8 cellular contexts compared by ENCODE assay signal in the genomic region with DNA sequence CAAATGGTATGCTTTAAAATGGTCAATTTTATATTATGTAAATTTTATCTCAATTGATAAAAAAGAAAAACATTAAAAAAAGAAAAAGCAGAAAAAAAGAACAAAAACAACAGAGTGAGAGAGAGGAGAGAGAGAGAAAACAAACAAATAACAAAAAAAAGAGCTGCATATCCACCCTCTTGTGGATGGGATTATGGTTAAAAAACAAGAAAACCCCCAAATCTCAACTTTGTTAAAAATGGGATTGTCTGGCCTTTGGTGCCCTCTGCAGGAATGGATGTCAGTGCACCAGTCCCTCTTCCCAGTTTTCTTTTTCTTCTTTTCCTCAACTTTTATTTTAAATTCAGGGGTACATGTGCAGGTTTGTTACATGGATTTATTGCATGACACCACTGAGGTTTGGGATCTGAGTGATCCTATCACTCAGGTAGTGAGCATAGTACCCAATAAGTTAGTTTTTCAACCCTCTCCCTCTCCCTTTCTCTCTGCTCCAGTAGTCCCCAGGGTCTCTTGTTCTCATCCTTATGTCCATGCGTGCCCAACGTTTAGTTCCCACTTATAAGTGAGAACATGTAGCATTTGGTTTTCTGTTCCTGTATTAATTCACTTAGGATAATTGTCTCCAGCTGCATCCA. TPM values are rescaled to one million over a fixed set of nuclear protein-coding genes. Genes with fewer than 3 reads are reported as not detected.
A peak's percentile ranks its signal among the peaks of the same experiment; 100 is the strongest.
DNase-seq lines count a peak whose midpoint lies in the region; ATAC-seq and TF ChIP-seq lines count a peak whose summit lies in the region.

No MANE protein-coding gene starts in this region.

- ATAC-seq in left colon (no peak), GM21390 (IDR thresholded peaks at IDR 0.05; ENCODE audit: unreplicated experiment) (no peak)

- H3K4me1 ChIP-seq in adrenal gland (replicated peaks in 1 of 2): no peaks in the 10 kb centered on the region

- intact Hi-C loops in adrenal gland (cut with DNase I): loop anchor here in 1 of 2 donors (5.0 kb wide), 2 partner anchors 383 to 518 kb away; no protein-coding TSS in a partner anchor
- intact Hi-C loops in left colon (cut with DNase I, micrococcal nuclease): no loop called here

- H3K27ac ChIP-seq in adrenal gland: no peak overlapping the region

- POLR2A ChIA-PET in AG04449 (lab: Yijun Ruan, JAX): no interaction called here

- H3K36me3 ChIP-seq in adrenal gland (replicated peaks in 1 of 2): no peaks in the 10 kb centered on the region

- no peak for TF ChIP-seq POLR2A in adrenal gland (IDR thresholded peaks at IDR 0.05)

- peaks cover 4% of the 10 kb centered on the region for H3K27me3 ChIP-seq in adrenal gland

- peak; percentile 57 for TF ChIP-seq CTCF in AG04449 (IDR thresholded peaks at IDR 0.05; ENCODE audit: insufficient read depth, low read length, missing control alignments)
- TF ChIP-seq CTCF in adrenal gland (IDR thresholded peaks at IDR 0.05): peak; percentile 44 to 94 (median 77)

- H3K9me3 ChIP-seq in adrenal gland (replicated peaks in 1 of 3): no peaks in the 10 kb centered on the region

- H3K4me3 ChIP-seq in AG04449 (ENCODE audit: low read depth, low read length) (no peak overlapping the region), adrenal gland (no peak overlapping the region)

- 20 to 34% (median 30%) methylated on average over 2 of the region's 2 CpGs for WGBS in adrenal gland, 4 donors

- DNase-seq in AG04449 (ENCODE audit: low read depth, low spot score) (no peak), ELR (ENCODE audit: low read depth) (peak; percentile 68), NCI-H774 (lab: John Stamatoyannopoulos, UW) (peak; percentile 2), adrenal gland (peak in 4 of 7 donors; percentile 24 to 50 (median 38)), hepatic stellate cell (ENCODE audit: low spot score) (peak; percentile 61), stromal cell of bone marrow (ENCODE audit: low read depth) (peak; percentile 18), left colon (no peak)

- CTCF ChIA-PET in AG04449 (lab: Yijun Ruan, JAX): interaction anchor here (0.6 to 6.3 kb wide), 23 partner anchors 11 to 1033 kb away, joined by 3 to 69 read pairs (median 3); a partner anchor contains a TSS

RNA-seq across cellular contexts. Expression of a gene that starts 28.1 kb away (rescaled TPM):
- 100 to 1,000 TPM in 6 of 8 donors, 10 to 100 TPM in 2; 60.2 to 306 (median 236) TPM for total RNA-seq in adrenal gland
- 100 to 1,000 TPM in 1 of 3 donors, 10 to 100 TPM in 2; 35.3 to 110 (median 40.6) TPM for polyA plus RNA-seq in adrenal gland
- total RNA-seq in left colon: 10 to 100 TPM; 79.0 to 84.5 TPM

Comparison
In these comparisons a context has a peak if more than half of its experiments do, and no peak if none do; other contexts are left out.
1. DNase-seq: peak in ELR (single experiment), NCI-H774 (single experiment), adrenal gland (4 of 7), hepatic stellate cell (single experiment) and stromal cell of bone marrow (single experiment); none in AG04449 (single experiment) and left colon (0 of 2).